1 cellular context compared by ENCODE assay signal in the genomic region with DNA sequence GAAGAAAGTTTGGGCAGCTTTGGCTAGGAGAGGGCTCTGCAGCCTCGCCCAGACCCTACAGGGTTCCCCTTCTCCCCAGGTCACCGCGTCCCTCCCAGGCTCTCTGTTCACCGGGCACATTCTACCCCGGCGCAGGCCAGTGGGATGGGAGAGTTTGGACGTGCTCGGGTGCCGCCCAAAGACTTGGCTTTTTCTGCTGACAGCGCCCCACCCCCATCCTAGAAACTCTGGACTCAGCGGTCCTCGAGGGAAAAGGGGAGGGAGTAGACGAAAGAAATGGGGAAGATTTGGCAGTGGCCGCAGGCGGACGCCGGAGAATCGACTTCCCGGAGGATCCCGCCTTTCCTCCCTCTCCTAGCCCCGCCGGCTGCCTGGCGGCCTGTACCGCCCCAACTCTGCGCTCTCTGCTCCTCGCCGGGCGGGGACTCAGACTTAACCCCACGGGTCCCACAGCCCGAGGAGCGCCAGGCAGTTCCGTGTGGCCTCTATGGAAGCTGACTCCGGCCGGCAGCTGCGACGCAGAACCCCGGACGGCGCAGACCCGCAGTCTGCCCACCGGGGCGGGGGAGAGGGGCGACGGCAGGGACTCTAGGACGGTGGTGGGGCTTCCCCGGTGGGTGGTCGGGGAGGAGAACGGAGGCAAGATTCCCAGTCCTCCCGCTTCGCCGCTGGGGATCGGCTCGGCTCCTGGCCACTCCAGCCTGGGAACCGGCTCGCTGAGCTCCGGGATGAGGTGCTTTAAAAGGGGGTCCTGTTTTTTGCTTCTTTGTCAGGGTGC.
TF ChIP-seq lines count a peak whose summit lies in the region.

No MANE protein-coding gene starts in this region.

TF ChIP-seq in Ishikawa, 13 proteins besides CTCF, POLR2A, EP300 and RAD21 (continued from another document):
- TF ChIP-seq TAF1 (IDR thresholded peaks at IDR 0.05; ENCODE audit: low read depth) (peak; percentile 36; the same call in 1 of the 2 replicates), USF1 (IDR thresholded peaks at IDR 0.05) (no peak), YY1 (IDR thresholded peaks at IDR 0.05; ENCODE audit: low read depth) (peak; percentile 50; the same call in 1 of the 2 replicates), TEAD4 (IDR thresholded peaks at IDR 0.05) (no peak)
- TF ChIP-seq, protein P1, sequence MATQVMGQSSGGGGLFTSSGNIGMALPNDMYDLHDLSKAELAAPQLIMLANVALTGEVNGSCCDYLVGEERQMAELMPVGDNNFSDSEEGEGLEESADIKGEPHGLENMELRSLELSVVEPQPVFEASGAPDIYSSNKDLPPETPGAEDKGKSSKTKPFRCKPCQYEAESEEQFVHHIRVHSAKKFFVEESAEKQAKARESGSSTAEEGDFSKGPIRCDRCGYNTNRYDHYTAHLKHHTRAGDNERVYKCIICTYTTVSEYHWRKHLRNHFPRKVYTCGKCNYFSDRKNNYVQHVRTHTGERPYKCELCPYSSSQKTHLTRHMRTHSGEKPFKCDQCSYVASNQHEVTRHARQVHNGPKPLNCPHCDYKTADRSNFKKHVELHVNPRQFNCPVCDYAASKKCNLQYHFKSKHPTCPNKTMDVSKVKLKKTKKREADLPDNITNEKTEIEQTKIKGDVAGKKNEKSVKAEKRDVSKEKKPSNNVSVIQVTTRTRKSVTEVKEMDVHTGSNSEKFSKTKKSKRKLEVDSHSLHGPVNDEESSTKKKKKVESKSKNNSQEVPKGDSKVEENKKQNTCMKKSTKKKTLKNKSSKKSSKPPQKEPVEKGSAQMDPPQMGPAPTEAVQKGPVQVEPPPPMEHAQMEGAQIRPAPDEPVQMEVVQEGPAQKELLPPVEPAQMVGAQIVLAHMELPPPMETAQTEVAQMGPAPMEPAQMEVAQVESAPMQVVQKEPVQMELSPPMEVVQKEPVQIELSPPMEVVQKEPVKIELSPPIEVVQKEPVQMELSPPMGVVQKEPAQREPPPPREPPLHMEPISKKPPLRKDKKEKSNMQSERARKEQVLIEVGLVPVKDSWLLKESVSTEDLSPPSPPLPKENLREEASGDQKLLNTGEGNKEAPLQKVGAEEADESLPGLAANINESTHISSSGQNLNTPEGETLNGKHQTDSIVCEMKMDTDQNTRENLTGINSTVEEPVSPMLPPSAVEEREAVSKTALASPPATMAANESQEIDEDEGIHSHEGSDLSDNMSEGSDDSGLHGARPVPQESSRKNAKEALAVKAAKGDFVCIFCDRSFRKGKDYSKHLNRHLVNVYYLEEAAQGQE (IDR thresholded peaks at IDR 0.05; ENCODE audit: low read depth), result no peak
